25 cellular contexts compared by ENCODE assay signal in the genomic region with DNA sequence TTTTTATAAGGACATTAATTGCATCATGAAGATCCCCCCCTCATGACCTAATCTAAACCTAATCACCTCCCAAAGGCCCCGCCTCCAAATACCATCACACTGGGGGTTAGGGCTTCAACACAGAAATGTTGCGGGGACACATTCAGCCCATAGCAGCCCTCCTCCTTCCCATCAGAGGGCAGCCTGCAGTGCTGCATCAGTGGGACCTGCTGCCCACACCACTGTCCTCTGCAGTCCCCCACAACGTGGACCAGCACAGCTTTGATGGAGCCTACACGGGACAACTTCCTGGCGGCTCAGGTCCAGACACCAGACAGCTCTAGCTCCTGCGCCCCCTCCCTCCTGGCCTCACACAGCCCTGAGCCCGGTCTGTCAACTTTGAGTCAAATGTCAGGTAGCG.
"Had no signal": no experiment of that assay in that cellular context is flagged by ENCODE, and none has a peak within 500 bp of the region (broad histone marks: within the 10 kb centered on the region; RNA-seq: fewer than 3 reads in every experiment).

No MANE protein-coding gene starts in this region.

- H3K4me1 Mint-ChIP-seq: endodermal cell had no signal

- H3K36me3 ChIP-seq: colonic mucosa, esophagus muscularis mucosa, esophagus squamous epithelium, gastrocnemius medialis, gastroesophageal sphincter, heart left ventricle, heart right ventricle had no signal

- H3K4me1 ChIP-seq: colonic mucosa, gastrocnemius medialis had no signal

- H3K9me3 ChIP-seq: colonic mucosa, esophagus muscularis mucosa, esophagus squamous epithelium, gastrocnemius medialis, gastroesophageal sphincter, heart left ventricle, heart right ventricle had no signal

- H3K27ac ChIP-seq: colonic mucosa, coronary artery, dorsolateral prefrontal cortex, epithelial cell of prostate, esophagus muscularis mucosa, esophagus squamous epithelium, foreskin keratinocyte, gastrocnemius medialis, gastroesophageal sphincter, heart left ventricle, heart right ventricle had no signal

- H3K27ac Mint-ChIP-seq: dendritic cell treated with granulocyte-macrophage colony-stimulating factor and Interleukin-4, amounts not matched to agents 40 ng/mL and 50 ng/mL, for 4 days; effector memory CD8-positive, alpha-beta T cell; endodermal cell had no signal

- H3K9me3 Mint-ChIP-seq: dendritic cell treated with granulocyte-macrophage colony-stimulating factor and Interleukin-4, amounts not matched to agents 40 ng/mL and 50 ng/mL, for 4 days; effector memory CD8-positive, alpha-beta T cell; endodermal cell had no signal

- H3K4me3 ChIP-seq: colonic mucosa, coronary artery, dorsolateral prefrontal cortex, esophagus muscularis mucosa, esophagus squamous epithelium, gastrocnemius medialis, gastroesophageal sphincter, heart left ventricle, heart right ventricle had no signal

- H3K4me3 Mint-ChIP-seq: dendritic cell treated with granulocyte-macrophage colony-stimulating factor and Interleukin-4, amounts not matched to agents 40 ng/mL and 50 ng/mL, for 4 days; effector memory CD8-positive, alpha-beta T cell; endodermal cell had no signal

- H3K27me3 ChIP-seq: colonic mucosa, dorsolateral prefrontal cortex, esophagus muscularis mucosa, esophagus squamous epithelium, foreskin keratinocyte, gastrocnemius medialis, gastroesophageal sphincter, heart left ventricle, heart right ventricle had no signal

- DNase-seq: colonic mucosa; cortex of kidney; dermis blood vessel endothelial cell; dorsolateral prefrontal cortex; effector CD4-positive, alpha-beta T cell; effector CD8-positive, alpha-beta T cell; effector memory CD4-positive, alpha-beta T cell; effector memory CD8-positive, alpha-beta T cell; endodermal cell; erythroblast; esophagus squamous epithelium; foreskin fibroblast; foreskin keratinocyte; foreskin melanocyte; gastrocnemius medialis; glutamatergic neuron; head of caudate nucleus; heart left ventricle; heart right ventricle had no signal

- ATAC-seq: effector memory CD8-positive, alpha-beta T cell; esophagus mucosa; foreskin keratinocyte; gastrocnemius medialis; gastroesophageal sphincter; heart left ventricle; heart right ventricle had no signal
